1 cellular context compared by ENCODE assay signal in the genomic region with DNA sequence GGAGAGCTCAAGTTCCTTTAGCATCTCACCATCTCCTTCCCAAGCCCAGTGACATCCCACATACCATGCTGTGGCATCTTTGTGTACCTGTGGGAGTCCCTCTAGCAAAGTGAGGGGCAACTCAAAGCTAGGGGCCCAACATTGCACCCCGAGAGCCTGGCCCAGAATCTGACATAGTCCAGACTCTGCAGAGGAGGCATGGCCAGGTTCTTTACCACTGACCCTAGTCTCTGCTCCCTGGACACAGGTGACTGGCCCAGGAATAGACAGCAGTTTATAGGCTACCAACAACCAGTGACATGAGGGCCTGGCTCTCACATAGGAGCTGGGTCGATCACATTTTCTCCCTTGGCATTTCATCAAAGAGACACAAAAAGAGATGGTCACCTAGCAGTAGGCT.
TF ChIP-seq lines count a peak whose summit lies in the region.

No MANE protein-coding gene starts in this region.

TF ChIP-seq in A549, 52 proteins besides CTCF, POLR2A, EP300 and RAD21 (continued from another document):
- TF ChIP-seq EHF (CRISPR knock-in tag; IDR thresholded peaks at IDR 0.05) (no peak), HOXB5 (CRISPR knock-in tag; IDR thresholded peaks at IDR 0.05) (no peak), ZFP36 (IDR thresholded peaks at IDR 0.05; ENCODE audit: borderline replicate concordance, partially characterized antibody) (no peak), BHLHE40 (IDR thresholded peaks at IDR 0.05; ENCODE audit: low read depth, low read length) (no peak), ZSCAN20 (CRISPR knock-in tag; IDR thresholded peaks at IDR 0.05) (no peak), ESRRA (IDR thresholded peaks at IDR 0.05; ENCODE audit: borderline replicate concordance, low read length) (no peak)
- TF ChIP-seq, protein P1, sequence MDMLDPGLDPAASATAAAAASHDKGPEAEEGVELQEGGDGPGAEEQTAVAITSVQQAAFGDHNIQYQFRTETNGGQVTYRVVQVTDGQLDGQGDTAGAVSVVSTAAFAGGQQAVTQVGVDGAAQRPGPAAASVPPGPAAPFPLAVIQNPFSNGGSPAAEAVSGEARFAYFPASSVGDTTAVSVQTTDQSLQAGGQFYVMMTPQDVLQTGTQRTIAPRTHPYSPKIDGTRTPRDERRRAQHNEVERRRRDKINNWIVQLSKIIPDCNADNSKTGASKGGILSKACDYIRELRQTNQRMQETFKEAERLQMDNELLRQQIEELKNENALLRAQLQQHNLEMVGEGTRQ (IDR thresholded peaks at IDR 0.05): no peak
